In genomic region chr21:38985423-38986378, GRCh38 we compare ENCODE assay signal across 8 cellular contexts.
DNase-seq lines count a peak whose midpoint lies in the region; ATAC-seq and TF ChIP-seq lines count a peak whose summit lies in the region.

No MANE protein-coding gene starts in this region.

- H3K4me2 ChIP-seq in DND-41 (ENCODE audit: insufficient read depth, low read length) = peak overlapping the region; percentile 60

- H3K9me3 Mint-ChIP-seq in activated naive CD8-positive, alpha-beta T cell treated with anti-CD3 and anti-CD28 coated beads, Interleukin-2, amount 50 U/mL, for 24 hours = no peaks in the 10 kb centered on the region
- peaks cover 0 to 3% (median 0%) of the 10 kb centered on the region in 8 donors for H3K9me3 Mint-ChIP-seq in CD4-positive, alpha-beta memory T cell

- peaks cover 100% of the 10 kb centered on the region for H3K4me1 ChIP-seq in DND-41 (ENCODE audit: insufficient read depth, low read length)
- no peaks in the 10 kb centered on the region for H3K4me1 ChIP-seq in CD4-positive, alpha-beta memory T cell (ENCODE audit: insufficient read depth, low read length)

- peaks cover 3% of the 10 kb centered on the region; the same call in 1 of the 2 replicates for H3K79me2 ChIP-seq in DND-41 (ENCODE audit: insufficient read depth, low read length)

- no peaks in the 10 kb centered on the region for H3K36me3 Mint-ChIP-seq in activated naive CD8-positive, alpha-beta T cell treated with anti-CD3 and anti-CD28 coated beads, Interleukin-2, amount 50 U/mL, for 24 hours (ENCODE audit: low read depth)
- no peaks in the 10 kb centered on the region for H3K36me3 Mint-ChIP-seq in CD4-positive, alpha-beta memory T cell

- no peaks in the 10 kb centered on the region for H3K27me3 ChIP-seq in DND-41 (ENCODE audit: insufficient read depth, low read length, poor library complexity)
- peaks cover 2% of the 10 kb centered on the region for H3K27me3 ChIP-seq in CD4-positive, alpha-beta memory T cell (ENCODE audit: insufficient read depth, low read length)

- ATAC-seq in DND-41 (ENCODE audit: insufficient read depth, low read depth) = peak; percentile 51
- ATAC-seq in HG03378 (IDR thresholded peaks at IDR 0.05; ENCODE audit: unreplicated experiment) = peak; percentile 75
- ATAC-seq in activated naive CD8-positive, alpha-beta T cell treated with anti-CD3 and anti-CD28 coated beads, Interleukin-2, amount 50 U/mL, for 24 hours = peak; percentile 85
- no peak for ATAC-seq in HG03097 (IDR thresholded peaks at IDR 0.05; ENCODE audit: low FRiP score, unreplicated experiment)

- H3K4me1 Mint-ChIP-seq in activated naive CD8-positive, alpha-beta T cell treated with anti-CD3 and anti-CD28 coated beads, Interleukin-2, amount 50 U/mL, for 24 hours = peaks cover 33% of the 10 kb centered on the region
- H3K4me1 Mint-ChIP-seq in CD4-positive, alpha-beta memory T cell = peaks cover 0 to 9% (median 5%) of the 10 kb centered on the region in 4 donors

- intact Hi-C loops in CD4-positive, alpha-beta memory T cell (cut with micrococcal nuclease) = no loop called here

- peaks cover 74% of the 10 kb centered on the region for H3K27me3 Mint-ChIP-seq in activated naive CD8-positive, alpha-beta T cell treated with anti-CD3 and anti-CD28 coated beads, Interleukin-2, amount 50 U/mL, for 24 hours
- peaks cover 32 to 55% of the 10 kb centered on the region in 2 donors for H3K27me3 Mint-ChIP-seq in CD4-positive, alpha-beta memory T cell

- H3K4me3 ChIP-seq in DND-41 (ENCODE audit: low read depth in 1 of 2, low read length in 2 of 2) = peak overlapping the region in 1 of 2 experiments; percentile 18; a peak in 2 of 4 replicates
- H3K4me3 ChIP-seq in CD4-positive, alpha-beta memory T cell (ENCODE audit: low read length in 2 of 2) = no peak overlapping the region

- peak overlapping the region; percentile 7; the same call in 1 of the 2 replicates for H2AFZ ChIP-seq in DND-41 (ENCODE audit: low read depth, low read length)

- peak overlapping the region; percentile 76 for H3K9ac ChIP-seq in DND-41 (ENCODE audit: low read depth, low read length)

- POLR2A ChIA-PET in CD4-positive, alpha-beta memory T cell (lab: Charles Lee; ENCODE audit: partially characterized antibody) = no interaction called here

- DNase-seq in DND-41 (peak; percentile 94), NOMO-1 (lab: John Stamatoyannopoulos, UW; ENCODE audit: unreplicated experiment in 2 of 2) (peak; percentile 38 to 55), left kidney (ENCODE audit: low read depth, low spot score) (peak; percentile 94)
- DNase-seq in activated naive CD8-positive, alpha-beta T cell treated with anti-CD3 and anti-CD28 coated beads, Interleukin-2, amount 50 U/mL, for 24 hours = peak; percentile 72
- DNase-seq in stimulated activated CD8-positive, alpha-beta memory T cell treated with anti-CD3 and anti-CD28 coated beads, Interleukin-2, amount 100 ng/mL, for 48 hours (ENCODE audit: low read depth in 2 of 2) = peak; percentile 54 to 58
- no peak for DNase-seq in CD4-positive, alpha-beta memory T cell

- CTCF ChIA-PET in CD4-positive, alpha-beta memory T cell (lab: Charles Lee; ENCODE audit: partially characterized antibody) = no interaction called here

- no peaks in the 10 kb centered on the region for H3K9me3 ChIP-seq in DND-41 (ENCODE audit: insufficient read depth, low read length, severe bottlenecking)
- no peaks in the 10 kb centered on the region for H3K9me3 ChIP-seq in CD4-positive, alpha-beta memory T cell (ENCODE audit: control insufficient read depth in 1 of 2, low read length in 2 of 2)

- H4K20me1 ChIP-seq in DND-41 (ENCODE audit: insufficient read depth, low read length) = no peaks in the 10 kb centered on the region

- peak overlapping the region; percentile 57 for H3K4me3 Mint-ChIP-seq in activated naive CD8-positive, alpha-beta T cell treated with anti-CD3 and anti-CD28 coated beads, Interleukin-2, amount 50 U/mL, for 24 hours
- peak overlapping the region in 1 of 8 donors; percentile 9 for H3K4me3 Mint-ChIP-seq in CD4-positive, alpha-beta memory T cell

- TF ChIP-seq CTCF in DND-41 (IDR thresholded peaks at IDR 0.05; ENCODE audit: borderline replicate concordance, extremely low read depth, low read length, poor library complexity, severe bottlenecking) = no peak

- peak overlapping the region; percentile 100 for H3K27ac ChIP-seq in DND-41 (ENCODE audit: low read length)
- no peak overlapping the region for H3K27ac ChIP-seq in CD4-positive, alpha-beta memory T cell (ENCODE audit: low read depth, low read length)

- peak overlapping the region; percentile 88 for H3K27ac Mint-ChIP-seq in activated naive CD8-positive, alpha-beta T cell treated with anti-CD3 and anti-CD28 coated beads, Interleukin-2, amount 50 U/mL, for 24 hours
- no peak overlapping the region for H3K27ac Mint-ChIP-seq in CD4-positive, alpha-beta memory T cell

- H3K36me3 ChIP-seq in DND-41 (ENCODE audit: insufficient read depth, low read length) = no peaks in the 10 kb centered on the region
- no peaks in the 10 kb centered on the region for H3K36me3 ChIP-seq in CD4-positive, alpha-beta memory T cell (ENCODE audit: insufficient read depth, low read length)

Comparison
In these comparisons a context has a peak if more than half of its experiments do, and no peak if none do; other contexts are left out.
1. DNase-seq: peak in DND-41 (single experiment), NOMO-1 (2 of 2), activated naive CD8-positive, alpha-beta T cell treated with anti-CD3 and anti-CD28 coated beads, Interleukin-2, amount 50 U/mL, for 24 hours (single experiment), left kidney (single experiment) and stimulated activated CD8-positive, alpha-beta memory T cell treated with anti-CD3 and anti-CD28 coated beads, Interleukin-2, amount 100 ng/mL, for 48 hours (2 of 2); none in CD4-positive, alpha-beta memory T cell (0 of 5).